16 cellular contexts compared by ENCODE assay signal in the genomic region with DNA sequence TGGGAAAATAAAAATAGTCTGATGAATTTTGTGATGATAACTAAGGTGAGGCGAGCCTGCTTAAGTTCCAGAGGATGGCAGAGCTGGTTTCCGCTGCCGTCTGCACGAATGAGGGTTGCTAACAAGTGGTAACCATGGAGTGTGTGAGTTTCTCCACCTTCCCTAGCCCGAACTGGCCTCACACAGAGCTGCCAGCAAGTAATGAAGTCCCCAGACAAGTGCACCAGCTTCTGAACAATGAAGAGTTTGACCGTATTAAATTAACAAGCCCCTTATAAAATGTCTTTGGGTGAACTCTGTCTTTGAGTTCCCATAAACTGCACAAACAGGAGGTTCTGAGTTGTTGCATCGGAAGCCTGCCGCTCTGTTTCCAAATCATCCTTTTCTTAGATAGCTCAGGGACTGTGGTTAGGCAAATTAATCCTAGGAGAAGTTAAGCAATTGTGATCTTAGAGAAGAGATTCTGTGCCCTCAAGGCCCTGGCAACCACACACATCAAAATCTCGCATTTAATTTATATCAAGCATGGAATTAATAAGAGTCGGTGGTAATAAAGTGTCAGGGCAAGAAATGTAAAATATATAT.
"Had no signal": no experiment of that assay in that cellular context is flagged by ENCODE, and none has a peak within 500 bp of the region (broad histone marks: within the 10 kb centered on the region; RNA-seq: fewer than 3 reads in every experiment).

No MANE protein-coding gene starts in this region.

- H3K27me3 ChIP-seq: gastrocnemius medialis, left lung, stomach had no signal

- H3K36me3 ChIP-seq: gastrocnemius medialis, heart right ventricle, left lung, stomach, thoracic aorta, WERI-Rb-1 had no signal

- H3K9me3 ChIP-seq: gastrocnemius medialis, heart right ventricle, left lung, stomach, thoracic aorta had no signal

- DNase-seq: activated CD4-positive, alpha-beta T cell treated with anti-CD3 and anti-CD28 coated beads for 36 hours; activated CD8-positive, alpha-beta T cell treated with anti-CD3 and anti-CD28 coated beads for 36 hours; activated naive CD4-positive, alpha-beta T cell; activated naive CD8-positive, alpha-beta T cell treated with anti-CD3 and anti-CD28 coated beads, Interleukin-2, amount 50 U/mL, for 24 hours; central memory CD4-positive, alpha-beta T cell; effector CD4-positive, alpha-beta T cell; gastrocnemius medialis; heart right ventricle; islet precursor cell; left lung; stimulated activated CD4-positive, alpha-beta T cell treated with anti-CD3 and anti-CD28 coated beads, Interleukin-4, amount 100 ng/mL, for 4 hours; stomach; WERI-Rb-1 had no signal

- H3K27ac ChIP-seq: coronary artery, gastrocnemius medialis, heart right ventricle, left lung, parathyroid adenoma, stomach, thoracic aorta, WERI-Rb-1 had no signal

- H3K4me3 ChIP-seq: coronary artery, gastrocnemius medialis, heart right ventricle, left lung, stomach, thoracic aorta had no signal

- H3K79me2 ChIP-seq: parathyroid adenoma had no signal

- H2AFZ ChIP-seq: parathyroid adenoma had no signal

- H3K9ac ChIP-seq: parathyroid adenoma had no signal

- H3K4me1 ChIP-seq: gastrocnemius medialis, heart right ventricle, left lung, parathyroid adenoma, stomach had no signal
